In the genomic region with DNA sequence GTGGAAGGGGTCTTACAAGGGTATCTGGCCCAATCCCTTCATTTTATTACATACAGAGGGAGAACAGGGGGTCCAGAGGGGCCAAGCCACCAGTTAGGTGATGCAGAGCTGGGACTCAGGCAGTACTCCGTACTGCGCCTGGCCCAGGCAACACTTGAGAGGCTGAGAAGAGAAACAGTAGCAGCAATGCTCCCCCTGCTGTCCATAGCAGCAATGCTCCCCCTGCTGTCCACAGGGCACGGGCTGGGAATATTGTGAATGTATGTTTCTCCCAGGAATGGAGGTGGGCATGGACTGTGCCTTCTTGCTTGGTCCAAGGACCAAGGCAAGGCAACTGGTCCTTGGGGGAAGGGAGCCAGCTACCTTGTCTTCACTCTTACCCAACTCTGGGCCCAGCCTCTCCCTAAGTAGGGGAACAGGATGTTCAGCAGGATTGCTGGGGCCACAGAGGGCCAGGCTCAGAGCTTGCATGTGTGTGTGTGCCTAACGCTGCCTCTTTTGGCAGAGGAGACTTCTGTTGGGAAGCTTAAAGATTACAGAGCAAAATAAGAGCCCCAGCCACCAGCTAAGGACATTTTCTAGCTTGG, we compare ENCODE assay signal across 1 cellular context.
TF ChIP-seq lines count a peak whose summit lies in the region.

No MANE protein-coding gene starts in this region.

TF ChIP-seq in H1, 55 proteins besides CTCF, POLR2A, EP300 and RAD21:
- TF ChIP-seq CHD2 (IDR thresholded peaks at IDR 0.05; ENCODE audit: low read length) (no peak), CTBP2 (IDR thresholded peaks at IDR 0.05; ENCODE audit: borderline replicate concordance, insufficient read depth, insufficient read length, low read length) (no peak), CREB1 (IDR thresholded peaks at IDR 0.05) (peak; percentile 32; the same call in 1 of the 2 replicates), SP2 (IDR thresholded peaks at IDR 0.05; ENCODE audit: low read length) (no peak), RXRA (IDR thresholded peaks at IDR 0.05; ENCODE audit: insufficient read depth, low read depth, low read length) (no peak), SP1 (IDR thresholded peaks at IDR 0.05; ENCODE audit: low read depth, low read length) (no peak), TBP (IDR thresholded peaks at IDR 0.05; ENCODE audit: low read depth, low read length) (no peak), TAF7 (optimal IDR thresholded peaks at IDR 0.05; ENCODE audit: borderline replicate concordance, low read depth, low read length) (no peak), TEAD4 (IDR thresholded peaks at IDR 0.05; ENCODE audit: low read depth, low read length) (no peak)
- TF ChIP-seq, protein P1, sequence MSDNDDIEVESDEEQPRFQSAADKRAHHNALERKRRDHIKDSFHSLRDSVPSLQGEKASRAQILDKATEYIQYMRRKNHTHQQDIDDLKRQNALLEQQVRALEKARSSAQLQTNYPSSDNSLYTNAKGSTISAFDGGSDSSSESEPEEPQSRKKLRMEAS (IDR thresholded peaks at IDR 0.05): peak; percentile 37; the same call in 1 of the 2 replicates
TF ChIP-seq in H1: peak in this region for 2.
